8 cellular contexts compared by ENCODE assay signal in genomic region chr12:11730299-11731041, GRCh38.
DNase-seq lines count a peak whose midpoint lies in the region; ATAC-seq, FAIRE-seq and TF ChIP-seq lines count a peak whose summit lies in the region.

No MANE protein-coding gene starts in this region.

- TF ChIP-seq CTCF in body of pancreas (IDR thresholded peaks at IDR 0.05) (no peak), adrenal gland (IDR thresholded peaks at IDR 0.05) (no peak)

- TF ChIP-seq POLR2A in body of pancreas (IDR thresholded peaks at IDR 0.05) (peak; percentile 12 to 66 (median 64)), adrenal gland (IDR thresholded peaks at IDR 0.05) (no peak)

- H3K9me3 ChIP-seq in body of pancreas = no peaks in the 10 kb centered on the region
- no peaks in the 10 kb centered on the region for H3K9me3 ChIP-seq in small intestine (ENCODE audit: control insufficient read depth, low read depth)
- no peaks in the 10 kb centered on the region for H3K9me3 ChIP-seq in adrenal gland (replicated peaks in 1 of 3)

- DNase-seq in NCI-H345 (lab: John Stamatoyannopoulos, UW) (peak; percentile 76), NCI-H345 treated with DMSO at 0.1 percent for 48 hours (lab: John Stamatoyannopoulos, UW; ENCODE audit: unreplicated experiment) (no peak), body of pancreas (peak; percentile 82 to 95 (median 91)), small intestine (peak; percentile 92), NCI-H1436 (lab: John Stamatoyannopoulos, UW) (no peak), adrenal gland (no peak), hepatic stellate cell (ENCODE audit: low spot score) (no peak)

- H3K4me3 ChIP-seq in body of pancreas (no peak overlapping the region), small intestine (ENCODE audit: low read depth in 1 of 2, low read length in 2 of 2) (no peak overlapping the region), adrenal gland (no peak overlapping the region)

- H3K36me3 ChIP-seq in body of pancreas (replicated peaks in 1 of 2; ENCODE audit: insufficient read depth in 1 of 2, low read depth in 2 of 2) (no peaks in the 10 kb centered on the region), small intestine (ENCODE audit: control insufficient read depth in 2 of 2, insufficient read depth in 2 of 2, low read length in 2 of 2) (no peaks in the 10 kb centered on the region), adrenal gland (replicated peaks in 1 of 2) (no peaks in the 10 kb centered on the region)

- ATAC-seq in HG03354 (IDR thresholded peaks at IDR 0.05; ENCODE audit: poor library complexity, severe bottlenecking, unreplicated experiment) = peak; percentile 51
- peak; percentile 84 for ATAC-seq in body of pancreas

- H3K27me3 ChIP-seq in body of pancreas = no peaks in the 10 kb centered on the region
- H3K27me3 ChIP-seq in small intestine (ENCODE audit: control insufficient read depth in 2 of 2, insufficient read depth in 2 of 2, low read length in 2 of 2) = no peaks in the 10 kb centered on the region
- no peaks in the 10 kb centered on the region for H3K27me3 ChIP-seq in adrenal gland

- FAIRE-seq in small intestine (lab: Jason Lieb, UNC) = no peak

- H3K27ac ChIP-seq in body of pancreas (peak overlapping the region; percentile 82 to 90 (median 85)), small intestine (ENCODE audit: low read depth in 1 of 2, low read length in 1 of 2) (peak overlapping the region; percentile 84 to 86), adrenal gland (peak overlapping the region in 2 of 5 donors; percentile 1 to 17)

- peaks cover 77% of the 10 kb centered on the region for H3K4me1 ChIP-seq in body of pancreas
- H3K4me1 ChIP-seq in small intestine (ENCODE audit: control insufficient read depth in 2 of 2, insufficient read depth in 1 of 2, low read depth in 1 of 2, low read length in 1 of 2) = peaks cover 18 to 34% of the 10 kb centered on the region in 2 donors
- peaks cover 10 to 35% of the 10 kb centered on the region in 2 donors for H3K4me1 ChIP-seq in adrenal gland (replicated peaks in 1 of 2)

- intact Hi-C loops in body of pancreas (cut with DNase I) = no loop called here
- intact Hi-C loops in adrenal gland (cut with DNase I) = no loop called here

- WGBS in body of pancreas, 2 donors = 28 to 31% methylated on average over 8 of the region's 8 CpGs
- 12 to 59% (median 24%) methylated on average over 8 of the region's 8 CpGs for WGBS in small intestine, 3 donors
- 89 to 95% (median 93%) methylated on average over 7 to 8 of the region's 8 CpGs for WGBS in adrenal gland, 4 donors

Comparison
In these comparisons a context has a peak if more than half of its experiments do, and no peak if none do; other contexts are left out.
1. DNase-seq: peak in NCI-H345 (single experiment), body of pancreas (4 of 4) and small intestine (single experiment); none in NCI-H345 treated with DMSO at 0.1 percent for 48 hours (single experiment), NCI-H1436 (single experiment), adrenal gland (0 of 7) and hepatic stellate cell (single experiment).
2. POLR2A ChIP-seq: peak in body of pancreas (3 of 3); none in adrenal gland (0 of 2).